Comparison of ENCODE assay signal across 22 cellular contexts in genomic region chr4:47106561-47106960, GRCh38.
DNase-seq lines count a peak whose midpoint lies in the region; ATAC-seq, FAIRE-seq and TF ChIP-seq lines count a peak whose summit lies in the region.
"Had no signal": no experiment of that assay in that cellular context is flagged by ENCODE, and none has a peak within 500 bp of the region (broad histone marks: within the 10 kb centered on the region; RNA-seq: fewer than 3 reads in every experiment).

No MANE protein-coding gene starts in this region.

- FAIRE-seq in bronchial epithelial cell (lab: Jason Lieb, UNC), result no peak
- FAIRE-seq: RCC 7860 had no signal

- DNase-seq in AG08396 (ENCODE audit: low spot score) (peak; percentile 11), M059J (ENCODE audit: low read depth) (peak; percentile 39), bronchial epithelial cell (ENCODE audit: low read depth) (peak; percentile 23), foreskin keratinocyte (peak in 1 of 2 donors; percentile 18), HUDEP-2 (lab: John Stamatoyannopoulos, UW; ENCODE audit: unreplicated experiment in 76 of 76) (no peak), NCI-H748 (lab: John Stamatoyannopoulos, UW; ENCODE audit: unreplicated experiment) (no peak)
- DNase-seq: 8988T; CD8-positive, alpha-beta memory T cell; H9; KBM-7; NCI-H1105; NCI-H1694; NCI-H2107; NCI-H526 treated with DMSO at 0.1 percent for 48 hours; SHP77 treated with DMSO at 0.1 percent for 48 hours; T-helper 1 cell had no signal

- no peaks in the 10 kb centered on the region for H3K27me3 ChIP-seq in bronchial epithelial cell (ENCODE audit: control insufficient read depth, insufficient read depth, low read length)
- peaks cover 20% of the 10 kb centered on the region for H3K27me3 ChIP-seq in foreskin keratinocyte
- H3K27me3 ChIP-seq: BLaER1 treated with 17β-estradiol and CSF1 and Interleukin-3, amounts not matched to agents 10 nM and 100 nM had no signal

- TF ChIP-seq CTCF in bronchial epithelial cell (IDR thresholded peaks at IDR 0.05; ENCODE audit: insufficient read depth, low read length, severe bottlenecking) (no peak), foreskin keratinocyte (conservative IDR thresholded peaks at IDR 0.05) (no peak)

- H3K27ac ChIP-seq in foreskin keratinocyte, result no peak overlapping the region
- H3K27ac ChIP-seq: BLaER1 treated with 17β-estradiol and CSF1 and Interleukin-3, amounts not matched to agents 10 nM and 100 nM; HL-60 had no signal

- no peaks in the 10 kb centered on the region for H3K36me3 ChIP-seq in bronchial epithelial cell (ENCODE audit: control insufficient read depth, insufficient read depth, low read length)
- H3K36me3 ChIP-seq: BLaER1 treated with 17β-estradiol and CSF1 and Interleukin-3, amounts not matched to agents 10 nM and 100 nM had no signal

- peak; percentile 28 for ATAC-seq in foreskin keratinocyte
- no peak for ATAC-seq in GM19023 (IDR thresholded peaks at IDR 0.05; ENCODE audit: unreplicated experiment)
- no peak for ATAC-seq in GM18867 (IDR thresholded peaks at IDR 0.05; ENCODE audit: unreplicated experiment)
- ATAC-seq: SK-N-SH treated with all-trans-retinoic acid at 6 μM for 48 hours had no signal

- no peaks in the 10 kb centered on the region for H3K4me1 ChIP-seq in foreskin keratinocyte
- H3K4me1 ChIP-seq: BLaER1 treated with 17β-estradiol and CSF1 and Interleukin-3, amounts not matched to agents 10 nM and 100 nM had no signal

- H3K4me3 ChIP-seq in bronchial epithelial cell (ENCODE audit: low read depth, low read length), result no peak overlapping the region
- H3K4me3 ChIP-seq: BLaER1 treated with 17β-estradiol and CSF1 and Interleukin-3, amounts not matched to agents 10 nM and 100 nM had no signal

Comparison
In these comparisons a context has a peak if more than half of its experiments do, and no peak if none do; other contexts are left out.
1. DNase-seq: peak in AG08396 (single experiment), M059J (single experiment) and bronchial epithelial cell (single experiment); none in HUDEP-2 (0 of 76) and NCI-H748 (single experiment).